In genomic region chr12:54352022-54352531, GRCh38 we compare ENCODE assay signal across 9 cellular contexts. TPM values are rescaled to one million over a fixed set of nuclear protein-coding genes. Genes with fewer than 3 reads are reported as not detected.
DNase-seq lines count a peak whose midpoint lies in the region; ATAC-seq and TF ChIP-seq lines count a peak whose summit lies in the region.
"Had no signal": no experiment of that assay in that cellular context is flagged by ENCODE, and none has a peak within 500 bp of the region (broad histone marks: within the 10 kb centered on the region; RNA-seq: fewer than 3 reads in every experiment).

No MANE protein-coding gene starts in this region.

- peaks cover 12 to 15% (median 13%) of the 10 kb centered on the region in 3 donors for H3K4me1 Mint-ChIP-seq in naive B cell

- peak overlapping the region; percentile 82 for H3K27ac ChIP-seq in GM23248
- H3K27ac ChIP-seq in effector memory CD4-positive, alpha-beta T cell (ENCODE audit: insufficient read depth, low read length, poor library complexity, severe bottlenecking): peak overlapping the region; percentile 33
- H3K27ac ChIP-seq in thyroid gland: peak overlapping the region; percentile 79 to 93 (median 90)

- H3K36me3 ChIP-seq in GM23248 (ENCODE audit: low read depth) (peaks cover 25% of the 10 kb centered on the region; the same call in 1 of the 2 replicates), thyroid gland (peaks cover 30 to 34% of the 10 kb centered on the region in 2 donors)
- peaks cover 34% of the 10 kb centered on the region for H3K36me3 ChIP-seq in effector memory CD4-positive, alpha-beta T cell (ENCODE audit: control insufficient read depth, insufficient read depth, low read length)

- ATAC-seq in naive B cell (ENCODE audit: low read depth in 2 of 2): peak; percentile 16 to 49
- no peak for ATAC-seq in HG03460 (IDR thresholded peaks at IDR 0.05; ENCODE audit: unreplicated experiment)
- ATAC-seq in HG03139 (IDR thresholded peaks at IDR 0.05; ENCODE audit: unreplicated experiment): no peak

- H3K9me3 Mint-ChIP-seq in naive B cell: no peaks in the 10 kb centered on the region

- H3K27me3 ChIP-seq in GM23248 (replicated peaks; ENCODE audit: insufficient read depth): no peaks in the 10 kb centered on the region
- no peaks in the 10 kb centered on the region for H3K27me3 ChIP-seq in effector memory CD4-positive, alpha-beta T cell (replicated peaks; ENCODE audit: control insufficient read depth, insufficient read depth, low read length, poor library complexity, severe bottlenecking)
- H3K27me3 ChIP-seq in thyroid gland: no peaks in the 10 kb centered on the region

- H3K9me3 ChIP-seq in GM23248 (ENCODE audit: low read depth): no peaks in the 10 kb centered on the region
- no peaks in the 10 kb centered on the region for H3K9me3 ChIP-seq in effector memory CD4-positive, alpha-beta T cell (ENCODE audit: control insufficient read depth, low read length)
- H3K9me3 ChIP-seq in thyroid gland: no peaks in the 10 kb centered on the region

- H3K79me2 ChIP-seq in GM23248 (ENCODE audit: insufficient read depth): no peaks in the 10 kb centered on the region

- in situ Hi-C loops in GM23248 (cut with MboI): no loop called here

- peak overlapping the region; percentile 34 for H3K4me2 ChIP-seq in GM23248 (ENCODE audit: unreplicated experiment)

- intact Hi-C loops in thyroid gland (cut with DNase I): no loop called here

- no peaks in the 10 kb centered on the region for H3K9me2 ChIP-seq in GM23248 (ENCODE audit: insufficient read depth)

- DNase-seq in GM23248 (peak; percentile 80), SHP77 (lab: John Stamatoyannopoulos, UW) (peak; percentile 66 to 69), naive B cell (no peak), thyroid gland (peak; percentile 88 to 91), foreskin melanocyte (no peak)
- DNase-seq in effector memory CD4-positive, alpha-beta T cell: no peak

- H3F3A ChIP-seq in GM23248 (ENCODE audit: insufficient read depth): peaks cover 48% of the 10 kb centered on the region; the same call in 1 of the 2 replicates

- H3K36me3 Mint-ChIP-seq in naive B cell: peaks cover 29 to 32% of the 10 kb centered on the region in 2 donors

- peak overlapping the region; percentile 62 for H3K9ac ChIP-seq in GM23248

- no peaks in the 10 kb centered on the region for H4K20me1 ChIP-seq in GM23248 (ENCODE audit: insufficient read depth)

- H3K27ac Mint-ChIP-seq in naive B cell: peak overlapping the region in 1 of 6 donors; percentile 66

- peaks cover 22% of the 10 kb centered on the region for H3K4me1 ChIP-seq in GM23248 (ENCODE audit: insufficient read depth)
- peaks cover 3% of the 10 kb centered on the region for H3K4me1 ChIP-seq in effector memory CD4-positive, alpha-beta T cell (ENCODE audit: control insufficient read depth, insufficient read depth, low read length, poor library complexity, severe bottlenecking)
- H3K4me1 ChIP-seq in thyroid gland: peaks cover 53 to 77% of the 10 kb centered on the region in 2 donors

- H3K4me3 ChIP-seq in GM23248: 0 out of 2 replicates have a peak overlapping the region, but pooled peaks have one; percentile 14
- peak overlapping the region; percentile 20 for H3K4me3 ChIP-seq in effector memory CD4-positive, alpha-beta T cell (ENCODE audit: insufficient read depth, low read depth, low read length, poor library complexity, severe bottlenecking)
- H3K4me3 ChIP-seq in thyroid gland (replicated peaks in 1 of 3): no peak overlapping the region

- H2AFZ ChIP-seq in GM23248: 0 out of 2 replicates have a peak overlapping the region, but pooled peaks have one; percentile 0

- WGBS in GM23248 (ENCODE audit: low coverage in 1 of 2, low lambda C conversion rate in 2 of 2, missing lambda C conversion rate in 2 of 2), 2 experiments: 10 to 11% methylated on average over 21 of the region's 21 CpGs
- WGBS in thyroid gland, 2 donors: 21 to 22% methylated on average over 21 of the region's 21 CpGs

- peak overlapping the region in 4 of 8 donors; percentile 29 to 63 (median 44) for H3K4me3 Mint-ChIP-seq in naive B cell

- no peaks in the 10 kb centered on the region for H3K27me3 Mint-ChIP-seq in naive B cell

- peak in 1 of 2 donors; percentile 15 for TF ChIP-seq POLR2A in thyroid gland (IDR thresholded peaks at IDR 0.05)

- no peak for TF ChIP-seq CTCF in thyroid gland (IDR thresholded peaks at IDR 0.05)

RNA-seq across cellular contexts. Expression of gene GPR84, which starts 12.2 kb away (rescaled TPM):
- total RNA-seq in GM23248 (2014; rRNA removed; shearing (Covaris generic)): not detected in 2 replicates
- polyA plus RNA-seq in GM23248 (2016; fragmentation: Nextera tagmentation; extraction: Ambion mirVana): not detected in 2 replicates
- polyA plus RNA-seq in naive B cell (ENCODE audit: low read depth in 6 of 6): not detected
- total RNA-seq in thyroid gland: under 1 TPM in 2 of 4 donors, not detected in 2; 0.39 to 0.40 TPM

RNA-seq across cellular contexts. Expression of gene COPZ1, which starts 27.1 kb away (rescaled TPM):
- total RNA-seq in GM23248 (2014; rRNA removed; shearing (Covaris generic)): 149 and 204 TPM in 2 replicates
- 170 and 183 TPM in 2 replicates for polyA plus RNA-seq in GM23248 (2016; fragmentation: Nextera tagmentation; extraction: Ambion mirVana)
- 100 to 1,000 TPM; 166 to 227 (median 177) TPM for polyA plus RNA-seq in naive B cell (ENCODE audit: low read depth in 6 of 6)
- 100 to 1,000 TPM; 181 to 284 (median 236) TPM for total RNA-seq in thyroid gland

RNA-seq across cellular contexts. Expression of gene ZNF385A, which starts 32.5 kb away (rescaled TPM):
- 1.6 and 1.8 TPM in 2 replicates for total RNA-seq in GM23248 (2014; rRNA removed; shearing (Covaris generic))
- polyA plus RNA-seq in GM23248 (2016; fragmentation: Nextera tagmentation; extraction: Ambion mirVana): 2.9 and 3.1 TPM in 2 replicates
- polyA plus RNA-seq in naive B cell (ENCODE audit: low read depth in 6 of 6): 10 to 100 TPM in 3 of 6 donors, 1 to 10 TPM in 3; 6.1 to 18.2 (median 10.5) TPM
- total RNA-seq in thyroid gland: 10 to 100 TPM; 24.2 to 38.9 (median 29.3) TPM

RNA-seq across cellular contexts. Expression of gene NFE2, which starts 51.3 kb away (rescaled TPM):
- total RNA-seq in GM23248 (2014; rRNA removed; shearing (Covaris generic)): not detected in 2 replicates
- polyA plus RNA-seq in GM23248 (2016; fragmentation: Nextera tagmentation; extraction: Ambion mirVana) (0.46 TPM in 1 of 2 replicates, not detected in the other), naive B cell (ENCODE audit: low read depth in 6 of 6) (1 to 10 TPM in 3 of 6 donors, under 1 TPM in 2, not detected in 1; 0.51 to 3.6 (median 1.5) TPM)
- 1 to 10 TPM in 1 of 4 donors, under 1 TPM in 3; 0.56 to 1.7 (median 0.61) TPM for total RNA-seq in thyroid gland
- total RNA-seq: lung microvascular endothelial cell had no signal

Comparison
In these comparisons a context has a peak if more than half of its experiments do, and no peak if none do; other contexts are left out.
1. DNase-seq: peak in GM23248 (single experiment), SHP77 (2 of 2) and thyroid gland (2 of 2); none in effector memory CD4-positive, alpha-beta T cell (0 of 3), naive B cell (single experiment) and foreskin melanocyte (single experiment).
2. H3K27ac ChIP-seq: peak in every context shown above with its lines; median percentile 90 in thyroid gland; 82 in GM23248; 33 in effector memory CD4-positive, alpha-beta T cell.
3. H3K4me3 ChIP-seq: peak in GM23248 (single experiment) and effector memory CD4-positive, alpha-beta T cell (single experiment); none in thyroid gland (0 of 3).
4. ATAC-seq: peak in naive B cell (2 of 2); none in HG03460 (single experiment) and HG03139 (single experiment).